In the genomic region with DNA sequence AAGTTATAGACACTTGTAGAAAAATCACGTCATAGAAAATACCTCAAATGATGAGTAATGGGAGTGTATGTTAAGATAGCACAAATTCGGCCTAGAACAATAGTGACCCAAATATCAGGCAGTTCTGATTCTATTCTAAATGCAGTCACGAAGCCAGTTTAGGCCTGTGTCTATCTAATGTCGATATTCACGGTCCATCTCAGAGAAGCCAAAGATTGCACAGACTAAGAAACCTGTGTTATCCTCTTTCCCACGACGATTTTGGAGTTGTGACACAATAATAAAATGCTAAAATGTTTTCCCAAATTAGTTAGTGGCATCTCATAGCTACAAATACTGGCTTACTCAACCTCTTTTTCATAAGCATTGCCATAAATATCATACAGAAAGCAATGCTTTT, we compare ENCODE assay signal across 15 cellular contexts. TPM values are rescaled to one million over a fixed set of nuclear protein-coding genes. Genes with fewer than 3 reads are reported as not detected.
DNase-seq lines count a peak whose midpoint lies in the region; ATAC-seq and TF ChIP-seq lines count a peak whose summit lies in the region.
"Had no signal": no experiment of that assay in that cellular context is flagged by ENCODE, and none has a peak within 500 bp of the region (broad histone marks: within the 10 kb centered on the region; RNA-seq: fewer than 3 reads in every experiment).

No MANE protein-coding gene starts in this region.

- H3K27me3 Mint-ChIP-seq in activated naive CD4-positive, alpha-beta T cell treated with anti-CD3 and anti-CD28 coated beads, Interleukin-2, amount 50 U/mL, for 24 hours = no peaks in the 10 kb centered on the region
- no peaks in the 10 kb centered on the region for H3K27me3 Mint-ChIP-seq in T-helper 17 cell

- no peaks in the 10 kb centered on the region for H3K9me3 Mint-ChIP-seq in activated naive CD4-positive, alpha-beta T cell treated with anti-CD3 and anti-CD28 coated beads, Interleukin-2, amount 50 U/mL, for 24 hours
- H3K9me3 Mint-ChIP-seq in stimulated activated effector memory CD8-positive, alpha-beta T cell treated with anti-CD3 and anti-CD28 coated beads, Interleukin-12 subunit alpha, Interleukin-12 subunit beta, amount 100 ng/mL, for 72 hours = no peaks in the 10 kb centered on the region

- no peaks in the 10 kb centered on the region for H3K36me3 ChIP-seq in effector memory CD4-positive, alpha-beta T cell (ENCODE audit: control insufficient read depth, insufficient read depth, low read length)
- H3K36me3 ChIP-seq in vagina = no peaks in the 10 kb centered on the region
- H3K36me3 ChIP-seq: right lobe of liver had no signal

- peaks cover 39% of the 10 kb centered on the region for H3K4me1 ChIP-seq in effector memory CD4-positive, alpha-beta T cell (ENCODE audit: control insufficient read depth, insufficient read depth, low read length, poor library complexity, severe bottlenecking)
- H3K4me1 ChIP-seq in vagina = peaks cover 30% of the 10 kb centered on the region

- H3K4me1 Mint-ChIP-seq in activated naive CD4-positive, alpha-beta T cell treated with anti-CD3 and anti-CD28 coated beads, Interleukin-2, amount 50 U/mL, for 24 hours = peaks cover 75% of the 10 kb centered on the region
- H3K4me1 Mint-ChIP-seq in T-helper 17 cell = peaks cover 55% of the 10 kb centered on the region
- H3K4me1 Mint-ChIP-seq in stimulated activated effector memory CD8-positive, alpha-beta T cell treated with anti-CD3 and anti-CD28 coated beads, Interleukin-12 subunit alpha, Interleukin-12 subunit beta, amount 100 ng/mL, for 72 hours = peaks cover 67% of the 10 kb centered on the region

- H3K4me3 Mint-ChIP-seq in activated naive CD4-positive, alpha-beta T cell treated with anti-CD3 and anti-CD28 coated beads, Interleukin-2, amount 50 U/mL, for 24 hours = peak overlapping the region; percentile 97
- H3K4me3 Mint-ChIP-seq in T-helper 17 cell = peak overlapping the region; percentile 91
- peak overlapping the region; percentile 97 for H3K4me3 Mint-ChIP-seq in stimulated activated effector memory CD8-positive, alpha-beta T cell treated with anti-CD3 and anti-CD28 coated beads, Interleukin-12 subunit alpha, Interleukin-12 subunit beta, amount 100 ng/mL, for 72 hours

- DNase-seq in activated naive CD4-positive, alpha-beta T cell (lab: John Stamatoyannopoulos, UW) = no peak
- DNase-seq in T-helper 17 cell = no peak
- no peak for DNase-seq in effector memory CD4-positive, alpha-beta T cell
- no peak for DNase-seq in stimulated activated effector memory CD8-positive, alpha-beta T cell treated with anti-CD3 and anti-CD28 coated beads, Interleukin-12 subunit alpha, Interleukin-12 subunit beta, amount 100 ng/mL, for 72 hours (ENCODE audit: low spot score in 2 of 2)
- no peak for DNase-seq in vagina (ENCODE audit: extremely low spot score in 2 of 2)
- DNase-seq in cerebellar nuclear complex (lab: John Stamatoyannopoulos, UW) = no peak
- DNase-seq in effector CD4-positive, alpha-beta T cell = no peak
- DNase-seq: GOT3; KG1; NCI-H1417 treated with DMSO at 0.1 percent for 48 hours; NCI-H345; right lobe of liver; stimulated activated CD4-positive, alpha-beta T cell treated with anti-CD3 and anti-CD28 coated beads, Interleukin-2, amount 100 ng/mL, for 48 hours; testis had no signal

- intact Hi-C loops in vagina (cut with DNase I) = loop anchor here (5.0 kb wide), 1 partner anchor 1691 kb away; no protein-coding TSS in a partner anchor

- H3K4me3 ChIP-seq in effector memory CD4-positive, alpha-beta T cell (ENCODE audit: insufficient read depth, low read depth, low read length, poor library complexity, severe bottlenecking) = peak overlapping the region; percentile 11
- H3K4me3 ChIP-seq in vagina = no peak overlapping the region
- H3K4me3 ChIP-seq: right lobe of liver, testis had no signal

- no peaks in the 10 kb centered on the region for H3K9me3 ChIP-seq in T-helper 17 cell (ENCODE audit: control insufficient read depth, low read length, poor library complexity, severe bottlenecking)
- no peaks in the 10 kb centered on the region for H3K9me3 ChIP-seq in effector memory CD4-positive, alpha-beta T cell (ENCODE audit: control insufficient read depth, low read length)
- no peaks in the 10 kb centered on the region for H3K9me3 ChIP-seq in vagina
- H3K9me3 ChIP-seq: right lobe of liver, testis had no signal

- H3K36me3 Mint-ChIP-seq in activated naive CD4-positive, alpha-beta T cell treated with anti-CD3 and anti-CD28 coated beads, Interleukin-2, amount 50 U/mL, for 24 hours = peaks cover 10% of the 10 kb centered on the region
- peaks cover 3% of the 10 kb centered on the region for H3K36me3 Mint-ChIP-seq in T-helper 17 cell (ENCODE audit: low read depth)
- peaks cover 60% of the 10 kb centered on the region for H3K36me3 Mint-ChIP-seq in stimulated activated effector memory CD8-positive, alpha-beta T cell treated with anti-CD3 and anti-CD28 coated beads, Interleukin-12 subunit alpha, Interleukin-12 subunit beta, amount 100 ng/mL, for 72 hours

- no peak for TF ChIP-seq POLR2A in vagina (IDR thresholded peaks at IDR 0.05)

- H3K27ac ChIP-seq in effector memory CD4-positive, alpha-beta T cell (ENCODE audit: insufficient read depth, low read length, poor library complexity, severe bottlenecking) = peak overlapping the region; percentile 100
- H3K27ac ChIP-seq in vagina = no peak overlapping the region
- H3K27ac ChIP-seq: right lobe of liver, testis had no signal

- TF ChIP-seq CTCF in vagina (IDR thresholded peaks at IDR 0.05) = no peak

- no peak for ATAC-seq in T-helper 17 cell
- ATAC-seq in stimulated activated effector memory CD8-positive, alpha-beta T cell treated with anti-CD3 and anti-CD28 coated beads, Interleukin-12 subunit alpha, Interleukin-12 subunit beta, amount 100 ng/mL, for 72 hours = no peak
- ATAC-seq: right lobe of liver had no signal

- H3K27me3 ChIP-seq in effector memory CD4-positive, alpha-beta T cell (replicated peaks; ENCODE audit: control insufficient read depth, insufficient read depth, low read length, poor library complexity, severe bottlenecking) = no peaks in the 10 kb centered on the region
- no peaks in the 10 kb centered on the region for H3K27me3 ChIP-seq in vagina
- H3K27me3 ChIP-seq: right lobe of liver, testis had no signal

- H3K27ac Mint-ChIP-seq in activated naive CD4-positive, alpha-beta T cell treated with anti-CD3 and anti-CD28 coated beads, Interleukin-2, amount 50 U/mL, for 24 hours = peak overlapping the region; percentile 100
- peak overlapping the region; percentile 94 for H3K27ac Mint-ChIP-seq in T-helper 17 cell
- H3K27ac Mint-ChIP-seq in stimulated activated effector memory CD8-positive, alpha-beta T cell treated with anti-CD3 and anti-CD28 coated beads, Interleukin-12 subunit alpha, Interleukin-12 subunit beta, amount 100 ng/mL, for 72 hours = peak overlapping the region; percentile 99

RNA-seq across cellular contexts. Expression of a gene that starts 4.0 kb away (rescaled TPM):
- total RNA-seq in T-helper 17 cell (10 to 100 TPM; 73.6 to 78.6 TPM), vagina (24.6 TPM)
